8 cellular contexts compared by ENCODE assay signal in the genomic region with DNA sequence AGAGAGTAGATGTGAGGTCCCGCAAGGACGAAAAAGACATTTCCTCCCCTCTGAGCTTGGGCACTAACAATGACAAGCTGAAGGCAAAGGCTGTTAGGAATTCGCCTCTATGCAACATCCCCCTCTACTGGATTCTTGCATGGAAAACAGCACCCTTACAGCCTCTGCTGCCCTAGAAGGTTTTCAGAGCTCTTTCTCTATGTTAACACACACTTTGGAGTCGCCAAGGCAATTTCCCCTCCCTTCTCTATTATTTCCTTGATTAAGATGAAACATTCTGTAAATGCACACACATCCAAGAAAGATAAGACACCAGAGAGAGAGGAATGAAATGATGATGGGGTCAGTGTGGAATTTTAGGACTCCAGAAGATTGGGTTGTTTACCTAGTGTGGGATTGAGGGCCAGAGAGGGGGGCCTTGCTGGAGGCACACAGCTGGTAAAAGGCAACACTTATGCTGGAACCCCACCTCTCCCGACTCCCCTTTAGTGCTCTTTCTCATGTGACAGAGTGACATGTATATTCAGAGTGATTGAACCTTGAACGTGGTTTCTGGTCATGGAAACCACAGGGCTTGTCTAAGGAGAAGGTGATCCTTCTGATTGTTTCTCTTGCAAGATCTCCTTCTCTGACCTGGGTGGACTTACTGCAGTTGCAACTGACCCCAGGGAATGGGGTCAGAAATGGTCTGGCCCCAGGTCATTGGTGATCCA.
A peak's percentile ranks its signal among the peaks of the same experiment; 100 is the strongest.
DNase-seq lines count a peak whose midpoint lies in the region; ATAC-seq and TF ChIP-seq lines count a peak whose summit lies in the region.

No MANE protein-coding gene starts in this region.

- DNase-seq in AG04450 (ENCODE audit: low read depth, low spot score) (peak; percentile 69), IMR-90 (peak; percentile 91), PC-3 (peak; percentile 89), foreskin fibroblast (peak; percentile 84 to 92), neuronal stem cell (ENCODE audit: low spot score) (peak; percentile 74)
- DNase-seq in activated gamma-delta T cell treated with anti-CD3 and anti-CD28 coated beads, Interleukin-2, amount 50 U/mL, for 16 hours (ENCODE audit: low read depth): peak; percentile 23

- H3K79me2 ChIP-seq in PC-3 (ENCODE audit: low read length): no peaks in the 10 kb centered on the region

- H4K91ac ChIP-seq in IMR-90 (ENCODE audit: insufficient read depth, low read depth, low read length): peak overlapping the region; percentile 86
- no peak overlapping the region for H4K91ac ChIP-seq in neuronal stem cell (ENCODE audit: low read depth, low read length, poor library complexity)

- H3K27me3 ChIP-seq in AG04450 (ENCODE audit: control insufficient read depth, insufficient read depth, low read length): no peaks in the 10 kb centered on the region
- H3K27me3 ChIP-seq in IMR-90 (ENCODE audit: control insufficient read depth, insufficient read depth, low read length): no peaks in the 10 kb centered on the region
- H3K27me3 ChIP-seq in PC-3 (ENCODE audit: low read length): no peaks in the 10 kb centered on the region
- no peaks in the 10 kb centered on the region for H3K27me3 ChIP-seq in neuronal stem cell (ENCODE audit: control insufficient read depth in 3 of 3, insufficient read depth in 3 of 3, low read depth in 1 of 3, low read length in 3 of 3)

- H3K4ac ChIP-seq in IMR-90 (ENCODE audit: low read depth, low read length) (peak overlapping the region; percentile 75), neuronal stem cell (ENCODE audit: low read length) (no peak overlapping the region)

- no peaks in the 10 kb centered on the region for H3F3A ChIP-seq in PC-3 (ENCODE audit: low read length, unreplicated experiment)

- POLR2A ChIA-PET in AG04450 (lab: Yijun Ruan, JAX): interaction anchor here (0.5 to 1.2 kb wide), 4 partner anchors 75 to 337 kb away, joined by 3 to 4 read pairs (median 3); a partner anchor contains a TSS
- POLR2A ChIA-PET in IMR-90 (lab: Charles Lee; ENCODE audit: unreplicated experiment): no interaction called here
- POLR2A ChIA-PET in PC-3 (lab: Charles Lee; ENCODE audit: unreplicated experiment): interaction anchor here (0.6 to 0.8 kb wide), 2 partner anchors 49 to 295 kb away, joined by 3 to 4 read pairs; no protein-coding TSS in a partner anchor

- peak overlapping the region; percentile 54; the same call in 1 of the 2 replicates for H3K23ac ChIP-seq in IMR-90 (ENCODE audit: low read depth, low read length)
- no peak overlapping the region for H3K23ac ChIP-seq in neuronal stem cell (ENCODE audit: low read depth, low read length, poor library complexity)

- in situ Hi-C loops in IMR-90 (cut with MboI; ENCODE audit: low sequenced_read_pairs): loop anchor here (5.0 to 25.0 kb wide), 4 partner anchors 293 to 1228 kb away; no protein-coding TSS in a partner anchor

- peaks cover 15% of the 10 kb centered on the region for H3K4me1 ChIP-seq in IMR-90 (ENCODE audit: control insufficient read depth, insufficient read depth, low read length)
- peaks cover 33% of the 10 kb centered on the region for H3K4me1 ChIP-seq in PC-3 (ENCODE audit: insufficient read depth, low read length)
- H3K4me1 ChIP-seq in neuronal stem cell (ENCODE audit: control insufficient read depth in 2 of 2, insufficient read depth in 1 of 2, low read depth in 1 of 2, low read length in 2 of 2): peaks cover 2 to 6% of the 10 kb centered on the region in 2 donors

- dilution Hi-C loops in IMR-90 (cut with HindIII; ENCODE audit: low sequenced_read_pairs, unreplicated experiment): no loop called here

- BruUV-seq in IMR-90 (replicated peaks; lab: Mats Ljungman, UMichigan) (no TSS peak), PC-3 (replicated peaks; lab: Mats Ljungman, UMichigan) (no TSS peak)

- H2AK5ac ChIP-seq in IMR-90 (ENCODE audit: low read depth, low read length) (peak overlapping the region; percentile 63; the same call in 1 of the 2 replicates), neuronal stem cell (ENCODE audit: low read depth, low read length) (no peak overlapping the region)

- WGBS in IMR-90 (ENCODE audit: extremely low coverage in 2 of 2, insufficient read length in 1 of 2), 2 experiments: no CpG with 5 or more reads among the region's 6 CpGs
- WGBS in neuronal stem cell (ENCODE audit: extremely low coverage in 2 of 2, insufficient read length in 2 of 2, insufficient replicate concordance in 1 of 2), 2 donors: no CpG with 5 or more reads among the region's 6 CpGs

- peak overlapping the region; percentile 3; the same call in 1 of the 2 replicates for H3K4me2 ChIP-seq in IMR-90 (ENCODE audit: low read depth, low read length)
- H3K4me2 ChIP-seq in PC-3 (ENCODE audit: low read length): 0 out of 2 replicates have a peak overlapping the region, but pooled peaks have one; percentile 26
- no peak overlapping the region for H3K4me2 ChIP-seq in neuronal stem cell (ENCODE audit: insufficient read depth, low read length, poor library complexity, severe bottlenecking)

- H2BK20ac ChIP-seq in IMR-90 (ENCODE audit: low read depth, low read length): peak overlapping the region; percentile 91

- ATAC-seq in IMR-90 (ENCODE audit: low read depth): peak; percentile 91
- ATAC-seq in PC-3: peak; percentile 92
- no peak for ATAC-seq in GM21529 (IDR thresholded peaks at IDR 0.05; ENCODE audit: unreplicated experiment)

- TF ChIP-seq CTCF in AG04450 (IDR thresholded peaks at IDR 0.05; ENCODE audit: low read depth, low read length): peak; percentile 92
- peak; percentile 74 for TF ChIP-seq CTCF in GM12873 (IDR thresholded peaks at IDR 0.05; ENCODE audit: insufficient read depth, low read depth, low read length, missing control alignments)
- peak; percentile 94 for TF ChIP-seq CTCF in IMR-90 (conservative IDR thresholded peaks at IDR 0.05; ENCODE audit: low read depth, low read length)
- peak; percentile 94 for TF ChIP-seq CTCF in PC-3 (conservative IDR thresholded peaks at IDR 0.05; ENCODE audit: low read depth, low read length)
- TF ChIP-seq CTCF in foreskin fibroblast (IDR thresholded peaks at IDR 0.05; ENCODE audit: low read depth, low read length): peak; percentile 80

- H4K20me1 ChIP-seq in IMR-90 (ENCODE audit: insufficient read depth, low read length) (no peaks in the 10 kb centered on the region), PC-3 (ENCODE audit: low read length) (no peaks in the 10 kb centered on the region)

- peak overlapping the region; percentile 83 for H2AFZ ChIP-seq in IMR-90 (replicated peaks; ENCODE audit: low read length, poor library complexity)
- peak overlapping the region; percentile 69 for H2AFZ ChIP-seq in PC-3 (ENCODE audit: low read length)
- peak overlapping the region; percentile 87 for H2AFZ ChIP-seq in neuronal stem cell (ENCODE audit: low read length)

- peak overlapping the region; percentile 75 for H2AK9ac ChIP-seq in IMR-90 (replicated peaks; ENCODE audit: low read depth, low read length, poor library complexity)

- H3K14ac ChIP-seq in IMR-90 (replicated peaks; ENCODE audit: low read depth, low read length) (peak overlapping the region; percentile 89), neuronal stem cell (ENCODE audit: low read length) (no peak overlapping the region)

- CTCF ChIA-PET in AG04450 (lab: Charles Lee): interaction anchor here (0.6 to 2.2 kb wide), 76 partner anchors 8 to 1240 kb away, joined by 3 to 46 read pairs (median 4); a partner anchor contains a TSS
- CTCF ChIA-PET in IMR-90 (lab: Yijun Ruan, JAX): interaction anchor here (0.5 to 1.8 kb wide), 26 partner anchors 9 to 1084 kb away, joined by 3 to 16 read pairs (median 3); no protein-coding TSS in a partner anchor
- CTCF ChIA-PET in PC-3 (lab: Charles Lee): interaction anchor here (0.5 to 1.4 kb wide), 17 partner anchors 8 to 1240 kb away, joined by 3 to 9 read pairs (median 5); a partner anchor contains a TSS

- H2BK15ac ChIP-seq in IMR-90 (ENCODE audit: low read depth, low read length): peak overlapping the region; percentile 10; the same call in 2 of the 3 replicates
- no peak overlapping the region for H2BK15ac ChIP-seq in neuronal stem cell (ENCODE audit: low read length)

- H3K4me3 ChIP-seq in AG04450 (ENCODE audit: low read depth, low read length) (no peak overlapping the region), IMR-90 (ENCODE audit: insufficient read depth, low read depth, low read length) (no peak overlapping the region), PC-3 (ENCODE audit: low read length) (no peak overlapping the region), foreskin fibroblast (ENCODE audit: low read depth in 1 of 2, low read length in 2 of 2) (no peak overlapping the region), neuronal stem cell (ENCODE audit: low read length in 2 of 2) (no peak overlapping the region)

- peak overlapping the region; percentile 65; the same call in 1 of the 2 replicates for H3K56ac ChIP-seq in IMR-90 (ENCODE audit: extremely low read depth, insufficient read depth, low read length)

- H3K9me3 ChIP-seq in AG04450 (ENCODE audit: control insufficient read depth, insufficient read depth, low read length) (no peaks in the 10 kb centered on the region), IMR-90 (ENCODE audit: control insufficient read depth, insufficient read depth, low read length) (no peaks in the 10 kb centered on the region), PC-3 (ENCODE audit: low read length) (no peaks in the 10 kb centered on the region), neuronal stem cell (replicated peaks in 1 of 2; ENCODE audit: control insufficient read depth in 2 of 2, insufficient read depth in 1 of 2, low read depth in 1 of 2, low read length in 2 of 2) (no peaks in the 10 kb centered on the region)

- H3K9ac ChIP-seq in IMR-90 (ENCODE audit: low read depth, low read length): no peak overlapping the region
- H3K9ac ChIP-seq in PC-3 (ENCODE audit: low read length): peak overlapping the region; percentile 65
- no peak overlapping the region for H3K9ac ChIP-seq in neuronal stem cell (ENCODE audit: low read depth, low read length, poor library complexity)

- H3K36me3 ChIP-seq in IMR-90 (ENCODE audit: control insufficient read depth, insufficient read depth, low read length) (no peaks in the 10 kb centered on the region), PC-3 (ENCODE audit: low read depth, low read length) (no peaks in the 10 kb centered on the region), neuronal stem cell (replicated peaks in 1 of 2; ENCODE audit: control insufficient read depth in 2 of 2, insufficient read depth in 2 of 2, low read length in 2 of 2) (no peaks in the 10 kb centered on the region)

- no peak overlapping the region for H2BK12ac ChIP-seq in neuronal stem cell (ENCODE audit: low read length)

- peak overlapping the region; percentile 39 for H2BK5ac ChIP-seq in IMR-90 (ENCODE audit: low read depth, low read length, poor library complexity, severe bottlenecking)
- no peak overlapping the region for H2BK5ac ChIP-seq in neuronal stem cell (ENCODE audit: low read length)

- H3K9me2 ChIP-seq in PC-3 (replicated peaks; ENCODE audit: low read length): no peaks in the 10 kb centered on the region

- H2BK120ac ChIP-seq in IMR-90 (ENCODE audit: low read depth, low read length): peak overlapping the region; percentile 96
- H2BK120ac ChIP-seq in neuronal stem cell (ENCODE audit: low read depth, low read length): no peak overlapping the region

- intact Hi-C loops in IMR-90 (cut with micrococcal nuclease): loop anchor here (1.0 to 10.0 kb wide), 9 partner anchors 158 to 1240 kb away; no protein-coding TSS in a partner anchor
- intact Hi-C loops in PC-3 (cut with micrococcal nuclease): loop anchor here (1.0 to 10.0 kb wide), 8 partner anchors 60 to 1060 kb away; no protein-coding TSS in a partner anchor

- H3K79me1 ChIP-seq in IMR-90 (ENCODE audit: low read depth in 1 of 2, low read length in 2 of 2) (no peaks in the 10 kb centered on the region), neuronal stem cell (ENCODE audit: low read depth, low read length) (no peaks in the 10 kb centered on the region)

- H3K18ac ChIP-seq in IMR-90 (ENCODE audit: low read depth, low read length) (peak overlapping the region; percentile 73; the same call in 1 of the 2 replicates), neuronal stem cell (ENCODE audit: low read length) (no peak overlapping the region)

- peaks cover 14% of the 10 kb centered on the region for H3K9me1 ChIP-seq in IMR-90 (ENCODE audit: insufficient read depth, low read length)

- H4K8ac ChIP-seq in IMR-90 (ENCODE audit: low read depth in 2 of 2, low read length in 2 of 2) (peak overlapping the region in 1 of 2 experiments; percentile 90; a peak in 2 of 4 replicates), neuronal stem cell (ENCODE audit: low read depth, low read length) (no peak overlapping the region)

- TF ChIP-seq POLR2A in IMR-90 (IDR thresholded peaks at IDR 0.05; ENCODE audit: low read depth, low read length): 0 out of 2 replicates have a peak, but pooled peaks have one; percentile 58

- H3K27ac ChIP-seq in AG04450 (ENCODE audit: low read depth, low read length) (peak overlapping the region; percentile 21), IMR-90 (ENCODE audit: insufficient read depth, low read length) (no peak overlapping the region), PC-3 (ENCODE audit: low read length) (peak overlapping the region; percentile 62), neuronal stem cell (replicated peaks; ENCODE audit: low read length) (no peak overlapping the region)

- TF ChIP-seq RAD21 in IMR-90 (IDR thresholded peaks at IDR 0.05; ENCODE audit: low read length): peak; percentile 99

- no peak overlapping the region for H4K5ac ChIP-seq in IMR-90 (ENCODE audit: low read depth, low read length)

Comparison
In these comparisons a context has a peak if more than half of its experiments do, and no peak if none do; other contexts are left out.
1. DNase-seq: peak in every context shown above with its lines; median percentile 91 in IMR-90; 89 in PC-3; 88 in foreskin fibroblast; 74 in neuronal stem cell; 69 in AG04450; 23 in activated gamma-delta T cell treated with anti-CD3 and anti-CD28 coated beads, Interleukin-2, amount 50 U/mL, for 16 hours.
2. H3K27ac ChIP-seq: peak in AG04450 (single experiment) and PC-3 (single experiment); none in IMR-90 (single experiment) and neuronal stem cell (single experiment).
3. Peak in every context shown above with its lines, with median percentiles within 50 percentile points of each other: CTCF ChIP-seq and H2AFZ ChIP-seq.